Comparison of ENCODE assay signal across 18 cellular contexts in the genomic region with DNA sequence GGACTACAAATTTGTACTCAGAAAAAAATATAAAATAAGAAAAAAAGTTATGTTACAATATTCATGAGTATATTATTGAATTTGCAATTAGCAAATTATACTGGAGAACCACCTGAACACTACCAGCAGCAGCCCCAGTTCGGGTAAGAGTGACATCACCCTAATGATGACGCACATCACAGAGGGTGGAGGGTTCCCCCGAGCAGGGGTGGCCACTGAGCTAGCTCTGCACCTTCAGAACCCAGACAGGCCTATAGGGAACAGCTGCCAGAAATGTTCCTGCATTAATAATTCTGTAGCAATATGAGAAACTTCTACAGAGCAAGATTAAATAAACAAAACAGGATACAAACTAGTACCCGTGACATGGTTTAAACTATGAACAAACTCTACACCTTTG. TPM values are rescaled to one million over a fixed set of nuclear protein-coding genes. Genes with fewer than 3 reads are reported as not detected.
DNase-seq lines count a peak whose midpoint lies in the region; ATAC-seq, FAIRE-seq and TF ChIP-seq lines count a peak whose summit lies in the region.
"Had no signal": no experiment of that assay in that cellular context is flagged by ENCODE, and none has a peak within 500 bp of the region (broad histone marks: within the 10 kb centered on the region; RNA-seq: fewer than 3 reads in every experiment).

No MANE protein-coding gene starts in this region.

- H2AFZ ChIP-seq in K562 (ENCODE audit: low read depth, low read length) (no peak overlapping the region), fibroblast of lung (ENCODE audit: low read length) (no peak overlapping the region), osteoblast (ENCODE audit: low read length) (no peak overlapping the region)
- H2AFZ ChIP-seq: GM23338 had no signal

- no peak for TF ChIP-seq EP300 in K562 (IDR thresholded peaks at IDR 0.05; ENCODE audit: low read length)

- peak in 2 of 4 experiments; percentile 44 to 48 for DNase-seq in K562 (ENCODE audit: extremely low read depth in 1 of 4, low spot score in 3 of 4)
- DNase-seq in fibroblast of lung (ENCODE audit: low read depth in 2 of 2), result peak; percentile 20 to 62
- DNase-seq in osteoblast (ENCODE audit: insufficient read length, low spot score, missing footprints), result no peak
- no peak for DNase-seq in NCI-H1105 (lab: John Stamatoyannopoulos, UW)
- no peak for DNase-seq in GM19239 (ENCODE audit: insufficient read length, low spot score)
- DNase-seq: 8988T; CD4-positive, alpha-beta memory T cell; DMS153; DMS79; GF-D8; HCEC 1CT; HFFc6 had no signal

- no peak for TF ChIP-seq POLR2A in K562 (conservative IDR thresholded peaks at IDR 0.05)

- in situ Hi-C loops in K562 (cut with MboI), result no loop called here

- H3K27ac ChIP-seq in HEK293 (ENCODE audit: extremely low read depth, low read depth, low read length) (no peak overlapping the region), K562 (ENCODE audit: extremely low read depth, low read depth, low read length) (no peak overlapping the region), fibroblast of lung (ENCODE audit: insufficient read depth, low read length) (no peak overlapping the region), osteoblast (ENCODE audit: low read depth, low read length) (no peak overlapping the region)
- H3K27ac ChIP-seq: BLaER1, HL-60 had no signal

- TF ChIP-seq CTCF in HEK293 (tag by site-specific recombination; IDR thresholded peaks at IDR 0.05), result no peak
- TF ChIP-seq CTCF in K562 (IDR thresholded peaks at IDR 0.05 in 2 of 3, conservative IDR thresholded peaks at IDR 0.05 in 1 of 3; ENCODE audit: insufficient read depth in 2 of 3, low read depth in 1 of 3, low read length in 3 of 3), result no peak
- TF ChIP-seq CTCF in fibroblast of lung (conservative IDR thresholded peaks at IDR 0.05 in 1 of 2, IDR thresholded peaks at IDR 0.05 in 1 of 2; ENCODE audit: low read depth in 1 of 2, low read length in 2 of 2), result no peak
- TF ChIP-seq CTCF in osteoblast (IDR thresholded peaks at IDR 0.05; ENCODE audit: extremely low read depth, low read depth, low read length), result no peak

- H3K4me3 ChIP-seq in HEK293 (ENCODE audit: low read depth, low read length) (no peak overlapping the region), K562 (no peak overlapping the region), fibroblast of lung (replicated peaks in 1 of 4; ENCODE audit: control extremely low read depth in 1 of 4, insufficient read depth in 1 of 4, low read depth in 3 of 4, low read length in 4 of 4) (no peak overlapping the region), osteoblast (ENCODE audit: insufficient read depth, low read length) (no peak overlapping the region)
- H3K4me3 ChIP-seq: BLaER1, GM23338 had no signal

- TF ChIP-seq RAD21 in K562 (CRISPR knock-in tag; conservative IDR thresholded peaks at IDR 0.05 in 1 of 2, IDR thresholded peaks at IDR 0.05 in 1 of 2), result no peak

- CTCF ChIA-PET in HEK293 (lab: Yijun Ruan, JAX), result interaction anchor here (1.6 kb wide), 1 partner anchor 24 kb away, joined by 9 read pairs; the partner anchor contains the start of gene STARD10
- CTCF ChIA-PET in K562 (lab: Yijun Ruan, JAX; ENCODE audit: low intra/inter-chr PET ratio), result interaction anchor here (0.6 kb wide), 1 partner anchor 66 kb away, joined by 3 read pairs; no protein-coding TSS in a partner anchor

- no peak for ATAC-seq in K562
- ATAC-seq in GM21526 (IDR thresholded peaks at IDR 0.05; ENCODE audit: low FRiP score, unreplicated experiment), result no peak
- ATAC-seq: GM23338 had no signal

- H3K4me2 ChIP-seq in K562 (ENCODE audit: insufficient read depth, low read length) (no peak overlapping the region), fibroblast of lung (ENCODE audit: extremely low read depth, insufficient read depth, low read length) (no peak overlapping the region), osteoblast (ENCODE audit: insufficient read depth, low read length) (no peak overlapping the region)
- H3K4me2 ChIP-seq: BLaER1, GM23338 had no signal

- peaks cover 4% of the 10 kb centered on the region for H3K9me1 ChIP-seq in K562 (ENCODE audit: control insufficient read depth, insufficient read depth, low read length)

- H3K36me3 ChIP-seq in HEK293 (ENCODE audit: control insufficient read depth in 2 of 2, insufficient read depth in 1 of 2, low read length in 2 of 2), result no peaks in the 10 kb centered on the region
- H3K36me3 ChIP-seq in K562 (ENCODE audit: control insufficient read depth, insufficient read depth, low read length), result peaks cover 2% of the 10 kb centered on the region; the same call in 1 of the 3 replicates
- no peaks in the 10 kb centered on the region for H3K36me3 ChIP-seq in fibroblast of lung (ENCODE audit: control insufficient read depth, insufficient read depth, low read length)
- H3K36me3 ChIP-seq in osteoblast (ENCODE audit: insufficient read depth, low read length), result no peaks in the 10 kb centered on the region
- H3K36me3 ChIP-seq: BLaER1 had no signal

- no peaks in the 10 kb centered on the region for H3K9me3 ChIP-seq in HEK293 (ENCODE audit: control insufficient read depth, insufficient read depth, low read depth, low read length)
- H3K9me3 ChIP-seq in K562 (replicated peaks; ENCODE audit: control insufficient read depth, insufficient read depth, low read depth, low read length), result no peaks in the 10 kb centered on the region
- H3K9me3 ChIP-seq in fibroblast of lung (ENCODE audit: control insufficient read depth, insufficient read depth, low read depth, low read length), result no peaks in the 10 kb centered on the region
- no peaks in the 10 kb centered on the region for H3K9me3 ChIP-seq in osteoblast (ENCODE audit: low read depth, low read length)
- H3K9me3 ChIP-seq: BLaER1 had no signal

- H3K79me2 ChIP-seq in K562 (ENCODE audit: control insufficient read depth, insufficient read depth, low read length) (no peaks in the 10 kb centered on the region; the same call in 2 of the 3 replicates), fibroblast of lung (ENCODE audit: control insufficient read depth, insufficient read depth, low read length) (no peaks in the 10 kb centered on the region), osteoblast (ENCODE audit: insufficient read depth, low read length) (no peaks in the 10 kb centered on the region)

- no peak for FAIRE-seq in K562 (lab: Jason Lieb, UNC)
- no peak for FAIRE-seq in GM19239 (lab: Jason Lieb, UNC)
- FAIRE-seq: H54 had no signal

- H3K9ac ChIP-seq in K562 (ENCODE audit: insufficient read depth in 1 of 2, low read depth in 2 of 2, low read length in 2 of 2), result no peak overlapping the region
- H3K9ac ChIP-seq in fibroblast of lung (ENCODE audit: insufficient read depth, low read length), result no peak overlapping the region
- H3K9ac ChIP-seq: BLaER1 had no signal

- H3K27me3 ChIP-seq in K562 (ENCODE audit: control insufficient read depth in 2 of 2, insufficient read depth in 2 of 2, low read length in 2 of 2), result no peaks in the 10 kb centered on the region
- H3K27me3 ChIP-seq in fibroblast of lung (ENCODE audit: control insufficient read depth, insufficient read depth, low read length), result no peaks in the 10 kb centered on the region
- no peaks in the 10 kb centered on the region for H3K27me3 ChIP-seq in osteoblast (ENCODE audit: insufficient read depth, low read length)
- H3K27me3 ChIP-seq: BLaER1 had no signal

- H3K4me1 ChIP-seq in HEK293 (ENCODE audit: control insufficient read depth, insufficient read depth, low read length), result no peaks in the 10 kb centered on the region
- H3K4me1 ChIP-seq in K562 (replicated peaks in 1 of 2; ENCODE audit: control insufficient read depth in 2 of 2, insufficient read depth in 2 of 2, low read length in 2 of 2), result peaks cover 14 to 30% of the 10 kb centered on the region in 2 experiments; a peak in 4 of 5 replicates
- H3K4me1 ChIP-seq in fibroblast of lung (ENCODE audit: control insufficient read depth, extremely low read depth, insufficient read depth, low read length), result peaks cover 19% of the 10 kb centered on the region
- H3K4me1 ChIP-seq in osteoblast (ENCODE audit: insufficient read depth, low read length), result peaks cover 26% of the 10 kb centered on the region

- intact Hi-C loops in K562 (cut with micrococcal nuclease), result no loop called here

- no TSS peak for BruUV-seq in K562 (replicated peaks; lab: Mats Ljungman, UMichigan)

- POLR2A ChIA-PET in HEK293 (lab: Yijun Ruan, JAX) (no interaction called here), K562 (lab: Yijun Ruan, JAX) (interaction anchor here (0.7 kb wide), 1 partner anchor 575 kb away, joined by 3 read pairs; no protein-coding TSS in a partner anchor)

- H4K20me1 ChIP-seq in K562 (replicated peaks; ENCODE audit: control insufficient read depth, insufficient read depth, low read length) (no peaks in the 10 kb centered on the region), fibroblast of lung (ENCODE audit: control insufficient read depth, extremely low read depth, insufficient read depth, low read length) (no peaks in the 10 kb centered on the region), osteoblast (ENCODE audit: insufficient read depth, low read length) (no peaks in the 10 kb centered on the region)
- H4K20me1 ChIP-seq: BLaER1 had no signal

- WGBS in K562 (ENCODE audit: insufficient coverage, low coverage, missing lambda C conversion rate), result 40% methylated on average over 4 of the region's 4 CpGs

RNA-seq across cellular contexts. Expression of gene ARAP1, which starts 17.5 kb away (rescaled TPM):
- total RNA-seq in K562 (2011; cell fraction: chromatin; rRNA removed; ENCODE audit: low replicate concordance), result 154 and 336 TPM in 2 replicates
- 191 and 196 TPM in 2 replicates for total RNA-seq in K562 (2011; cell fraction: nucleolus; rRNA removed)
- total RNA-seq in K562 (2011; cell fraction: nucleoplasm; rRNA removed), result 146 and 161 TPM in 2 replicates
- total RNA-seq in K562 (2014; rRNA removed) (42.0 and 46.1 TPM in 2 replicates), K562 (2014; rRNA removed; fragmentation: Illumina TruSeq; extraction: Trizol) (7.4 and 10.6 TPM in 2 replicates), K562 (2015; rRNA removed; fragmentation: Illumina TruSeq; extraction: Trizol) (24.6 and 26.1 TPM in 2 replicates), K562 (2021) (60.7 and 67.0 TPM in 2 replicates), fibroblast of lung (97.3 and 113 TPM in 2 replicates), osteoblast (91.6 and 95.2 TPM in 2 replicates)
- polyA plus RNA-seq in K562 (2011; rRNA removed) (22.1 and 37.3 TPM in 2 replicates), K562 (2014; fragmentation: Illumina TruSeq; extraction: Trizol) (24.6 and 31.8 TPM in 2 replicates), K562 (2014; fragmentation: Nextera tagmentation; extraction: Ambion mirVana) (under 1 TPM; 0.23 to 0.38 TPM), K562 (2014; rRNA removed) (34.1 and 38.4 TPM in 2 replicates), fibroblast of lung (32.8 and 41.8 TPM in 2 replicates)
- 24.6 and 28.2 TPM in 2 replicates for polyA plus RNA-seq in K562 (2011; cell fraction: cytosol; rRNA removed)
- polyA plus RNA-seq in K562 (2011; cell fraction: nucleus; rRNA removed), result 196 and 222 TPM in 2 replicates
- polyA plus RNA-seq in K562 (2012), result 43.7 and 72.2 TPM in 2 replicates
- 21.7 and 23.5 TPM in 2 replicates for polyA minus RNA-seq in K562 (2011; rRNA and poly(A)+ RNA removed)
- polyA minus RNA-seq in K562 (2011; cell fraction: cytosol; rRNA and poly(A)+ RNA removed), result 35.0 and 48.2 TPM in 2 replicates
- 50.9 and 51.5 TPM in 2 replicates for polyA minus RNA-seq in K562 (2011; cell fraction: nucleus; rRNA and poly(A)+ RNA removed)
- polyA plus RNA-seq in fibroblast of lung (2012), result 42.6 and 45.5 TPM in 2 replicates
- 96.3 and 130 TPM in 2 replicates for polyA minus RNA-seq in fibroblast of lung (ENCODE audit: low replicate concordance)

RNA-seq across cellular contexts. Expression of gene STARD10, which starts 24.2 kb away (rescaled TPM):
- total RNA-seq in K562 (2011; cell fraction: chromatin; rRNA removed; ENCODE audit: low replicate concordance), result 13.4 and 36.4 TPM in 2 replicates
- 36.2 and 45.1 TPM in 2 replicates for total RNA-seq in K562 (2011; cell fraction: nucleolus; rRNA removed)
- 27.5 and 29.2 TPM in 2 replicates for total RNA-seq in K562 (2011; cell fraction: nucleoplasm; rRNA removed)
- total RNA-seq in K562 (2014; rRNA removed) (51.1 and 52.9 TPM in 2 replicates), K562 (2014; rRNA removed; fragmentation: Illumina TruSeq; extraction: Trizol) (18.1 and 18.3 TPM in 2 replicates), K562 (2015; rRNA removed; fragmentation: Illumina TruSeq; extraction: Trizol) (32.3 and 35.3 TPM in 2 replicates), K562 (2021) (31.9 and 37.5 TPM in 2 replicates), fibroblast of lung (32.0 and 38.3 TPM in 2 replicates), osteoblast (25.3 and 25.7 TPM in 2 replicates)
- polyA plus RNA-seq in K562 (2011; rRNA removed) (33.8 and 53.6 TPM in 2 replicates), K562 (2014; fragmentation: Illumina TruSeq; extraction: Trizol) (43.8 and 49.3 TPM in 2 replicates), K562 (2014; fragmentation: Nextera tagmentation; extraction: Ambion mirVana) (under 1 TPM; 0.15 to 0.51 TPM), K562 (2014; rRNA removed) (37.6 and 47.9 TPM in 2 replicates), fibroblast of lung (11.4 and 20.7 TPM in 2 replicates)
- polyA plus RNA-seq in K562 (2011; cell fraction: cytosol; rRNA removed), result 55.3 and 60.0 TPM in 2 replicates
- polyA plus RNA-seq in K562 (2011; cell fraction: nucleus; rRNA removed), result 31.9 and 33.6 TPM in 2 replicates
- polyA plus RNA-seq in K562 (2012), result 40.3 and 41.6 TPM in 2 replicates
- polyA minus RNA-seq in K562 (2011; rRNA and poly(A)+ RNA removed), result 22.8 and 32.2 TPM in 2 replicates
- 25.5 and 30.8 TPM in 2 replicates for polyA minus RNA-seq in K562 (2011; cell fraction: cytosol; rRNA and poly(A)+ RNA removed)
- 7.8 and 15.0 TPM in 2 replicates for polyA minus RNA-seq in K562 (2011; cell fraction: nucleus; rRNA and poly(A)+ RNA removed)
- polyA plus RNA-seq in fibroblast of lung (2012), result 11.3 and 22.7 TPM in 2 replicates
- 38.3 and 67.4 TPM in 2 replicates for polyA minus RNA-seq in fibroblast of lung (ENCODE audit: low replicate concordance)

RNA-seq across cellular contexts. Expression of gene ATG16L2, which starts 44.5 kb away (rescaled TPM):
- 57.3 and 108 TPM in 2 replicates for total RNA-seq in K562 (2011; cell fraction: chromatin; rRNA removed; ENCODE audit: low replicate concordance)
- 50.4 and 52.2 TPM in 2 replicates for total RNA-seq in K562 (2011; cell fraction: nucleolus; rRNA removed)
- total RNA-seq in K562 (2011; cell fraction: nucleoplasm; rRNA removed), result 58.1 and 76.9 TPM in 2 replicates
- total RNA-seq in K562 (2014; rRNA removed) (3.4 and 4.3 TPM in 2 replicates), K562 (2014; rRNA removed; fragmentation: Illumina TruSeq; extraction: Trizol) (2.5 and 2.9 TPM in 2 replicates), K562 (2015; rRNA removed; fragmentation: Illumina TruSeq; extraction: Trizol) (4.9 and 6.7 TPM in 2 replicates), K562 (2021) (6.2 and 6.4 TPM in 2 replicates), fibroblast of lung (5.6 and 8.8 TPM in 2 replicates), osteoblast (11.9 and 12.4 TPM in 2 replicates)
- polyA plus RNA-seq in K562 (2011; rRNA removed) (8.4 and 10.6 TPM in 2 replicates), K562 (2014; fragmentation: Illumina TruSeq; extraction: Trizol) (6.3 and 6.4 TPM in 2 replicates), K562 (2014; fragmentation: Nextera tagmentation; extraction: Ambion mirVana) (under 1 TPM; 0.18 to 0.59 TPM), K562 (2014; rRNA removed) (11.2 and 12.0 TPM in 2 replicates), fibroblast of lung (3.3 and 3.8 TPM in 2 replicates)
- polyA plus RNA-seq in K562 (2011; cell fraction: cytosol; rRNA removed), result 5.7 TPM in 2 replicates
- 100 and 142 TPM in 2 replicates for polyA plus RNA-seq in K562 (2011; cell fraction: nucleus; rRNA removed)
- 13.7 and 47.5 TPM in 2 replicates for polyA plus RNA-seq in K562 (2012)
- 4.1 and 4.6 TPM in 2 replicates for polyA minus RNA-seq in K562 (2011; rRNA and poly(A)+ RNA removed)
- 1.1 and 2.8 TPM in 2 replicates for polyA minus RNA-seq in K562 (2011; cell fraction: cytosol; rRNA and poly(A)+ RNA removed)
- polyA minus RNA-seq in K562 (2011; cell fraction: nucleus; rRNA and poly(A)+ RNA removed), result 17.1 and 18.2 TPM in 2 replicates
- polyA plus RNA-seq in fibroblast of lung (2012), result 2.2 and 4.3 TPM in 2 replicates
- 4.7 and 10.6 TPM in 2 replicates for polyA minus RNA-seq in fibroblast of lung (ENCODE audit: low replicate concordance)

Comparison
In these comparisons a context has a peak if more than half of its experiments do, and no peak if none do; other contexts are left out.
1. DNase-seq: peak in fibroblast of lung (2 of 2); none in osteoblast (single experiment), NCI-H1105 (single experiment) and GM19239 (single experiment).
2. Of the 44 proteins assayed by ChIP-seq in both K562 and HEK293: peak only in K562: none; only in HEK293: ATF2, PATZ1, PRDM10 and ZNF398; in both: none; in neither: 40.